Comparison of ENCODE assay signal across 1 cellular context in the genomic region with DNA sequence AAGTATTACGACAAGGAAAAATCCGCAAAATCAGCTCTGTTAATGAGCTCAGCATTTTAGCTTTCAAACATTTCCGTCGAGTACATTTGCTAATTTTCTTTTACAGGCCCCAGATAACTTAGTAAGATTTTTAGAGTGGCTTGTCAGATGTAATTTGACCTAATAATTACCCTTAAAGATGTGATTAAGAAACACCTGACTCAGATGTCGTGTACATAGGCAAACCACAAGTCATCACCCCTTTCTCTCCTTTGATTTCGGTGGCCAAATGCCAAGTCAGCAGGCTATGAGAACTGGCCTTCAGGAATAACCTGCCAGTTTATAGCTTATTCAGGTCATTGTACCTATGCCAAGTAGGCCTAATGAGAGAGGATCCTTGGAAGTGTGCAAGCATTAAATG.
TF ChIP-seq lines count a peak whose summit lies in the region.

No MANE protein-coding gene starts in this region.

TF ChIP-seq in HEK293, 187 proteins besides CTCF, POLR2A, EP300 and RAD21 (continued from another document and continues in another):
- TF ChIP-seq, protein P1, sequence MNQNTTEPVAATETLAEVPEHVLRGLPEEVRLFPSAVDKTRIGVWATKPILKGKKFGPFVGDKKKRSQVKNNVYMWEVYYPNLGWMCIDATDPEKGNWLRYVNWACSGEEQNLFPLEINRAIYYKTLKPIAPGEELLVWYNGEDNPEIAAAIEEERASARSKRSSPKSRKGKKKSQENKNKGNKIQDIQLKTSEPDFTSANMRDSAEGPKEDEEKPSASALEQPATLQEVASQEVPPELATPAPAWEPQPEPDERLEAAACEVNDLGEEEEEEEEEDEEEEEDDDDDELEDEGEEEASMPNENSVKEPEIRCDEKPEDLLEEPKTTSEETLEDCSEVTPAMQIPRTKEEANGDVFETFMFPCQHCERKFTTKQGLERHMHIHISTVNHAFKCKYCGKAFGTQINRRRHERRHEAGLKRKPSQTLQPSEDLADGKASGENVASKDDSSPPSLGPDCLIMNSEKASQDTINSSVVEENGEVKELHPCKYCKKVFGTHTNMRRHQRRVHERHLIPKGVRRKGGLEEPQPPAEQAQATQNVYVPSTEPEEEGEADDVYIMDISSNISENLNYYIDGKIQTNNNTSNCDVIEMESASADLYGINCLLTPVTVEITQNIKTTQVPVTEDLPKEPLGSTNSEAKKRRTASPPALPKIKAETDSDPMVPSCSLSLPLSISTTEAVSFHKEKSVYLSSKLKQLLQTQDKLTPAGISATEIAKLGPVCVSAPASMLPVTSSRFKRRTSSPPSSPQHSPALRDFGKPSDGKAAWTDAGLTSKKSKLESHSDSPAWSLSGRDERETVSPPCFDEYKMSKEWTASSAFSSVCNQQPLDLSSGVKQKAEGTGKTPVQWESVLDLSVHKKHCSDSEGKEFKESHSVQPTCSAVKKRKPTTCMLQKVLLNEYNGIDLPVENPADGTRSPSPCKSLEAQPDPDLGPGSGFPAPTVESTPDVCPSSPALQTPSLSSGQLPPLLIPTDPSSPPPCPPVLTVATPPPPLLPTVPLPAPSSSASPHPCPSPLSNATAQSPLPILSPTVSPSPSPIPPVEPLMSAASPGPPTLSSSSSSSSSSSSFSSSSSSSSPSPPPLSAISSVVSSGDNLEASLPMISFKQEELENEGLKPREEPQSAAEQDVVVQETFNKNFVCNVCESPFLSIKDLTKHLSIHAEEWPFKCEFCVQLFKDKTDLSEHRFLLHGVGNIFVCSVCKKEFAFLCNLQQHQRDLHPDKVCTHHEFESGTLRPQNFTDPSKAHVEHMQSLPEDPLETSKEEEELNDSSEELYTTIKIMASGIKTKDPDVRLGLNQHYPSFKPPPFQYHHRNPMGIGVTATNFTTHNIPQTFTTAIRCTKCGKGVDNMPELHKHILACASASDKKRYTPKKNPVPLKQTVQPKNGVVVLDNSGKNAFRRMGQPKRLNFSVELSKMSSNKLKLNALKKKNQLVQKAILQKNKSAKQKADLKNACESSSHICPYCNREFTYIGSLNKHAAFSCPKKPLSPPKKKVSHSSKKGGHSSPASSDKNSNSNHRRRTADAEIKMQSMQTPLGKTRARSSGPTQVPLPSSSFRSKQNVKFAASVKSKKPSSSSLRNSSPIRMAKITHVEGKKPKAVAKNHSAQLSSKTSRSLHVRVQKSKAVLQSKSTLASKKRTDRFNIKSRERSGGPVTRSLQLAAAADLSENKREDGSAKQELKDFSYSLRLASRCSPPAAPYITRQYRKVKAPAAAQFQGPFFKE (tag by site-specific recombination; IDR thresholded peaks at IDR 0.05; ENCODE audit: borderline replicate concordance): no peak
- TF ChIP-seq SCRT1 (tag by site-specific recombination; IDR thresholded peaks at IDR 0.05; ENCODE audit: borderline replicate concordance): no peak
- TF ChIP-seq ZNF530 (tag by site-specific recombination; IDR thresholded peaks at IDR 0.05; ENCODE audit: low read depth): no peak
- TF ChIP-seq, protein P2, sequence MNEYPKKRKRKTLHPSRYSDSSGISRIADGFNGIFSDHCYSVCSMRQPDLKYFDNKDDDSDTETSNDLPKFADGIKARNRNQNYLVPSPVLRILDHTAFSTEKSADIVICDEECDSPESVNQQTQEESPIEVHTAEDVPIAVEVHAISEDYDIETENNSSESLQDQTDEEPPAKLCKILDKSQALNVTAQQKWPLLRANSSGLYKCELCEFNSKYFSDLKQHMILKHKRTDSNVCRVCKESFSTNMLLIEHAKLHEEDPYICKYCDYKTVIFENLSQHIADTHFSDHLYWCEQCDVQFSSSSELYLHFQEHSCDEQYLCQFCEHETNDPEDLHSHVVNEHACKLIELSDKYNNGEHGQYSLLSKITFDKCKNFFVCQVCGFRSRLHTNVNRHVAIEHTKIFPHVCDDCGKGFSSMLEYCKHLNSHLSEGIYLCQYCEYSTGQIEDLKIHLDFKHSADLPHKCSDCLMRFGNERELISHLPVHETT (tag by site-specific recombination; IDR thresholded peaks at IDR 0.05): peak; percentile 89
- no peak for TF ChIP-seq ZNF521 (tag by site-specific recombination; IDR thresholded peaks at IDR 0.05)
- TF ChIP-seq, protein P3, sequence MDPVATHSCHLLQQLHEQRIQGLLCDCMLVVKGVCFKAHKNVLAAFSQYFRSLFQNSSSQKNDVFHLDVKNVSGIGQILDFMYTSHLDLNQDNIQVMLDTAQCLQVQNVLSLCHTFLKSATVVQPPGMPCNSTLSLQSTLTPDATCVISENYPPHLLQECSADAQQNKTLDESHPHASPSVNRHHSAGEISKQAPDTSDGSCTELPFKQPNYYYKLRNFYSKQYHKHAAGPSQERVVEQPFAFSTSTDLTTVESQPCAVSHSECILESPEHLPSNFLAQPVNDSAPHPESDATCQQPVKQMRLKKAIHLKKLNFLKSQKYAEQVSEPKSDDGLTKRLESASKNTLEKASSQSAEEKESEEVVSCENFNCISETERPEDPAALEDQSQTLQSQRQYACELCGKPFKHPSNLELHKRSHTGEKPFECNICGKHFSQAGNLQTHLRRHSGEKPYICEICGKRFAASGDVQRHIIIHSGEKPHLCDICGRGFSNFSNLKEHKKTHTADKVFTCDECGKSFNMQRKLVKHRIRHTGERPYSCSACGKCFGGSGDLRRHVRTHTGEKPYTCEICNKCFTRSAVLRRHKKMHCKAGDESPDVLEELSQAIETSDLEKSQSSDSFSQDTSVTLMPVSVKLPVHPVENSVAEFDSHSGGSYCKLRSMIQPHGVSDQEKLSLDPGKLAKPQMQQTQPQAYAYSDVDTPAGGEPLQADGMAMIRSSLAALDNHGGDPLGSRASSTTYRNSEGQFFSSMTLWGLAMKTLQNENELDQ (tag by site-specific recombination; IDR thresholded peaks at IDR 0.05; ENCODE audit: low read depth): no peak
- no peak for TF ChIP-seq ZNF132 (tag by site-specific recombination; IDR thresholded peaks at IDR 0.05; ENCODE audit: borderline replicate concordance)
- no peak for TF ChIP-seq ZNF658 (tag by site-specific recombination; IDR thresholded peaks at IDR 0.05)
- TF ChIP-seq ZNF626 (tag by site-specific recombination; IDR thresholded peaks at IDR 0.05): no peak
- TF ChIP-seq, protein P4, sequence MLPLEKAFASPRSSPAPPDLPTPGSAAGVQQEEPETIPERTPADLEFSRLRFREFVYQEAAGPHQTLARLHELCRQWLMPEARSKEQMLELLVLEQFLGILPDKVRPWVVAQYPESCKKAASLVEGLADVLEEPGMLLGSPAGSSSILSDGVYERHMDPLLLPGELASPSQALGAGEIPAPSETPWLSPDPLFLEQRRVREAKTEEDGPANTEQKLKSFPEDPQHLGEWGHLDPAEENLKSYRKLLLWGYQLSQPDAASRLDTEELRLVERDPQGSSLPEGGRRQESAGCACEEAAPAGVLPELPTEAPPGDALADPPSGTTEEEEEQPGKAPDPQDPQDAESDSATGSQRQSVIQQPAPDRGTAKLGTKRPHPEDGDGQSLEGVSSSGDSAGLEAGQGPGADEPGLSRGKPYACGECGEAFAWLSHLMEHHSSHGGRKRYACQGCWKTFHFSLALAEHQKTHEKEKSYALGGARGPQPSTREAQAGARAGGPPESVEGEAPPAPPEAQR (tag by site-specific recombination; IDR thresholded peaks at IDR 0.05): no peak
- no peak for TF ChIP-seq ZNF654 (tag by site-specific recombination; IDR thresholded peaks at IDR 0.05; ENCODE audit: low read depth)
- TF ChIP-seq ZNF510 (tag by site-specific recombination; IDR thresholded peaks at IDR 0.05; ENCODE audit: insufficient replicate concordance): no peak
- TF ChIP-seq, protein P5, sequence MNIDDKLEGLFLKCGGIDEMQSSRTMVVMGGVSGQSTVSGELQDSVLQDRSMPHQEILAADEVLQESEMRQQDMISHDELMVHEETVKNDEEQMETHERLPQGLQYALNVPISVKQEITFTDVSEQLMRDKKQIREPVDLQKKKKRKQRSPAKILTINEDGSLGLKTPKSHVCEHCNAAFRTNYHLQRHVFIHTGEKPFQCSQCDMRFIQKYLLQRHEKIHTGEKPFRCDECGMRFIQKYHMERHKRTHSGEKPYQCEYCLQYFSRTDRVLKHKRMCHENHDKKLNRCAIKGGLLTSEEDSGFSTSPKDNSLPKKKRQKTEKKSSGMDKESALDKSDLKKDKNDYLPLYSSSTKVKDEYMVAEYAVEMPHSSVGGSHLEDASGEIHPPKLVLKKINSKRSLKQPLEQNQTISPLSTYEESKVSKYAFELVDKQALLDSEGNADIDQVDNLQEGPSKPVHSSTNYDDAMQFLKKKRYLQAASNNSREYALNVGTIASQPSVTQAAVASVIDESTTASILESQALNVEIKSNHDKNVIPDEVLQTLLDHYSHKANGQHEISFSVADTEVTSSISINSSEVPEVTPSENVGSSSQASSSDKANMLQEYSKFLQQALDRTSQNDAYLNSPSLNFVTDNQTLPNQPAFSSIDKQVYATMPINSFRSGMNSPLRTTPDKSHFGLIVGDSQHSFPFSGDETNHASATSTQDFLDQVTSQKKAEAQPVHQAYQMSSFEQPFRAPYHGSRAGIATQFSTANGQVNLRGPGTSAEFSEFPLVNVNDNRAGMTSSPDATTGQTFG (tag by site-specific recombination; IDR thresholded peaks at IDR 0.05; ENCODE audit: borderline replicate concordance): no peak
- TF ChIP-seq ZNF391 (tag by site-specific recombination; IDR thresholded peaks at IDR 0.05; ENCODE audit: borderline replicate concordance, low read depth): peak; percentile 83; the same call in 1 of the 2 replicates
- TF ChIP-seq, protein P6, sequence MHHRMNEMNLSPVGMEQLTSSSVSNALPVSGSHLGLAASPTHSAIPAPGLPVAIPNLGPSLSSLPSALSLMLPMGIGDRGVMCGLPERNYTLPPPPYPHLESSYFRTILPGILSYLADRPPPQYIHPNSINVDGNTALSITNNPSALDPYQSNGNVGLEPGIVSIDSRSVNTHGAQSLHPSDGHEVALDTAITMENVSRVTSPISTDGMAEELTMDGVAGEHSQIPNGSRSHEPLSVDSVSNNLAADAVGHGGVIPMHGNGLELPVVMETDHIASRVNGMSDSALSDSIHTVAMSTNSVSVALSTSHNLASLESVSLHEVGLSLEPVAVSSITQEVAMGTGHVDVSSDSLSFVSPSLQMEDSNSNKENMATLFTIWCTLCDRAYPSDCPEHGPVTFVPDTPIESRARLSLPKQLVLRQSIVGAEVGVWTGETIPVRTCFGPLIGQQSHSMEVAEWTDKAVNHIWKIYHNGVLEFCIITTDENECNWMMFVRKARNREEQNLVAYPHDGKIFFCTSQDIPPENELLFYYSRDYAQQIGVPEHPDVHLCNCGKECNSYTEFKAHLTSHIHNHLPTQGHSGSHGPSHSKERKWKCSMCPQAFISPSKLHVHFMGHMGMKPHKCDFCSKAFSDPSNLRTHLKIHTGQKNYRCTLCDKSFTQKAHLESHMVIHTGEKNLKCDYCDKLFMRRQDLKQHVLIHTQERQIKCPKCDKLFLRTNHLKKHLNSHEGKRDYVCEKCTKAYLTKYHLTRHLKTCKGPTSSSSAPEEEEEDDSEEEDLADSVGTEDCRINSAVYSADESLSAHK (tag by site-specific recombination; IDR thresholded peaks at IDR 0.05): peak; percentile 75
- TF ChIP-seq, protein P7, sequence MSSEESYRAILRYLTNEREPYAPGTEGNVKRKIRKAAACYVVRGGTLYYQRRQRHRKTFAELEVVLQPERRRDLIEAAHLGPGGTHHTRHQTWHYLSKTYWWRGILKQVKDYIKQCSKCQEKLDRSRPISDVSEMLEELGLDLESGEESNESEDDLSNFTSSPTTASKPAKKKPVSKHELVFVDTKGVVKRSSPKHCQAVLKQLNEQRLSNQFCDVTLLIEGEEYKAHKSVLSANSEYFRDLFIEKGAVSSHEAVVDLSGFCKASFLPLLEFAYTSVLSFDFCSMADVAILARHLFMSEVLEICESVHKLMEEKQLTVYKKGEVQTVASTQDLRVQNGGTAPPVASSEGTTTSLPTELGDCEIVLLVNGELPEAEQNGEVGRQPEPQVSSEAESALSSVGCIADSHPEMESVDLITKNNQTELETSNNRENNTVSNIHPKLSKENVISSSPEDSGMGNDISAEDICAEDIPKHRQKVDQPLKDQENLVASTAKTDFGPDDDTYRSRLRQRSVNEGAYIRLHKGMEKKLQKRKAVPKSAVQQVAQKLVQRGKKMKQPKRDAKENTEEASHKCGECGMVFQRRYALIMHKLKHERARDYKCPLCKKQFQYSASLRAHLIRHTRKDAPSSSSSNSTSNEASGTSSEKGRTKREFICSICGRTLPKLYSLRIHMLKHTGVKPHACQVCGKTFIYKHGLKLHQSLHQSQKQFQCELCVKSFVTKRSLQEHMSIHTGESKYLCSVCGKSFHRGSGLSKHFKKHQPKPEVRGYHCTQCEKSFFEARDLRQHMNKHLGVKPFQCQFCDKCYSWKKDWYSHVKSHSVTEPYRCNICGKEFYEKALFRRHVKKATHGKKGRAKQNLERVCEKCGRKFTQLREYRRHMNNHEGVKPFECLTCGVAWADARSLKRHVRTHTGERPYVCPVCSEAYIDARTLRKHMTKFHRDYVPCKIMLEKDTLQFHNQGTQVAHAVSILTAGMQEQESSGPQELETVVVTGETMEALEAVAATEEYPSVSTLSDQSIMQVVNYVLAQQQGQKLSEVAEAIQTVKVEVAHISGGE (tag by site-specific recombination; conservative IDR thresholded peaks at IDR 0.05; ENCODE audit: low read depth): no peak
- TF ChIP-seq ZNF202 (tag by site-specific recombination; IDR thresholded peaks at IDR 0.05; ENCODE audit: borderline replicate concordance): no peak
- TF ChIP-seq ZNF548 (tag by site-specific recombination; IDR thresholded peaks at IDR 0.05): no peak
- TF ChIP-seq, protein P8, sequence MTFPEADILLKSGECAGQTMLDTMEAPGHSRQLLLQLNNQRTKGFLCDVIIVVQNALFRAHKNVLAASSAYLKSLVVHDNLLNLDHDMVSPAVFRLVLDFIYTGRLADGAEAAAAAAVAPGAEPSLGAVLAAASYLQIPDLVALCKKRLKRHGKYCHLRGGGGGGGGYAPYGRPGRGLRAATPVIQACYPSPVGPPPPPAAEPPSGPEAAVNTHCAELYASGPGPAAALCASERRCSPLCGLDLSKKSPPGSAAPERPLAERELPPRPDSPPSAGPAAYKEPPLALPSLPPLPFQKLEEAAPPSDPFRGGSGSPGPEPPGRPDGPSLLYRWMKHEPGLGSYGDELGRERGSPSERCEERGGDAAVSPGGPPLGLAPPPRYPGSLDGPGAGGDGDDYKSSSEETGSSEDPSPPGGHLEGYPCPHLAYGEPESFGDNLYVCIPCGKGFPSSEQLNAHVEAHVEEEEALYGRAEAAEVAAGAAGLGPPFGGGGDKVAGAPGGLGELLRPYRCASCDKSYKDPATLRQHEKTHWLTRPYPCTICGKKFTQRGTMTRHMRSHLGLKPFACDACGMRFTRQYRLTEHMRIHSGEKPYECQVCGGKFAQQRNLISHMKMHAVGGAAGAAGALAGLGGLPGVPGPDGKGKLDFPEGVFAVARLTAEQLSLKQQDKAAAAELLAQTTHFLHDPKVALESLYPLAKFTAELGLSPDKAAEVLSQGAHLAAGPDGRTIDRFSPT (tag by site-specific recombination; IDR thresholded peaks at IDR 0.05): peak; percentile 91
- TF ChIP-seq ZNF214 (tag by site-specific recombination; IDR thresholded peaks at IDR 0.05; ENCODE audit: borderline replicate concordance): no peak
- TF ChIP-seq FEZF1 (tag by site-specific recombination; IDR thresholded peaks at IDR 0.05): peak; percentile 90
- no peak for TF ChIP-seq ZBTB7A (tag by site-specific recombination; IDR thresholded peaks at IDR 0.05; ENCODE audit: low read depth)
- TF ChIP-seq ZBTB17 (tag by site-specific recombination; IDR thresholded peaks at IDR 0.05): peak; percentile 33; the same call in 1 of the 2 replicates
- TF ChIP-seq ZSCAN16 (tag by site-specific recombination; IDR thresholded peaks at IDR 0.05): no peak
- peak; percentile 80 for TF ChIP-seq IKZF3 (tag by site-specific recombination; IDR thresholded peaks at IDR 0.05)
- TF ChIP-seq, protein P9, sequence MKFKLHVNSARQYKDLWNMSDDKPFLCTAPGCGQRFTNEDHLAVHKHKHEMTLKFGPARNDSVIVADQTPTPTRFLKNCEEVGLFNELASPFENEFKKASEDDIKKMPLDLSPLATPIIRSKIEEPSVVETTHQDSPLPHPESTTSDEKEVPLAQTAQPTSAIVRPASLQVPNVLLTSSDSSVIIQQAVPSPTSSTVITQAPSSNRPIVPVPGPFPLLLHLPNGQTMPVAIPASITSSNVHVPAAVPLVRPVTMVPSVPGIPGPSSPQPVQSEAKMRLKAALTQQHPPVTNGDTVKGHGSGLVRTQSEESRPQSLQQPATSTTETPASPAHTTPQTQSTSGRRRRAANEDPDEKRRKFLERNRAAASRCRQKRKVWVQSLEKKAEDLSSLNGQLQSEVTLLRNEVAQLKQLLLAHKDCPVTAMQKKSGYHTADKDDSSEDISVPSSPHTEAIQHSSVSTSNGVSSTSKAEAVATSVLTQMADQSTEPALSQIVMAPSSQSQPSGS (tag by site-specific recombination; IDR thresholded peaks at IDR 0.05; ENCODE audit: low read depth): no peak
